In genomic region chr3:191314109-191314728, GRCh38 we compare ENCODE assay signal across 23 cellular contexts. TPM values are rescaled to one million over a fixed set of nuclear protein-coding genes. Genes with fewer than 3 reads are reported as not detected.
DNase-seq lines count a peak whose midpoint lies in the region; FAIRE-seq and TF ChIP-seq lines count a peak whose summit lies in the region.
"Had no signal": no experiment of that assay in that cellular context is flagged by ENCODE, and none has a peak within 500 bp of the region (broad histone marks: within the 10 kb centered on the region; RNA-seq: fewer than 3 reads in every experiment).

No MANE protein-coding gene starts in this region.

- no peak overlapping the region for H3K27ac ChIP-seq in endothelial cell of umbilical vein (ENCODE audit: insufficient read depth, low read depth, low read length)
- no peak overlapping the region for H3K27ac ChIP-seq in liver (ENCODE audit: low read depth in 1 of 2, low read length in 2 of 2)
- H3K27ac ChIP-seq in small intestine (ENCODE audit: low read depth in 1 of 2, low read length in 1 of 2): no peak overlapping the region
- no peak overlapping the region for H3K27ac ChIP-seq in prostate gland
- H3K27ac ChIP-seq: BLaER1, HL-60 had no signal

- H3K4me3 ChIP-seq in endothelial cell of umbilical vein (replicated peaks in 1 of 3; ENCODE audit: insufficient read depth in 1 of 3, low read depth in 1 of 3, low read length in 3 of 3): no peak overlapping the region
- H3K4me3 ChIP-seq in liver (ENCODE audit: low read depth in 1 of 3, low read length in 3 of 3): no peak overlapping the region
- H3K4me3 ChIP-seq in small intestine (ENCODE audit: low read depth in 1 of 2, low read length in 2 of 2): no peak overlapping the region
- H3K4me3 ChIP-seq in prostate gland: no peak overlapping the region
- H3K4me3 ChIP-seq: BLaER1, GM12878 had no signal

- no peak overlapping the region for H3K4me2 ChIP-seq in endothelial cell of umbilical vein (ENCODE audit: insufficient read depth, low read length)
- H3K4me2 ChIP-seq: BLaER1 had no signal

- no peaks in the 10 kb centered on the region for H3K27me3 ChIP-seq in endothelial cell of umbilical vein (ENCODE audit: control insufficient read depth in 2 of 2, insufficient read depth in 2 of 2, low read length in 2 of 2)
- no peaks in the 10 kb centered on the region for H3K27me3 ChIP-seq in liver (ENCODE audit: control insufficient read depth in 4 of 4, insufficient read depth in 4 of 4, low read length in 3 of 4)
- H3K27me3 ChIP-seq in small intestine (ENCODE audit: control insufficient read depth in 2 of 2, insufficient read depth in 2 of 2, low read length in 2 of 2): no peaks in the 10 kb centered on the region
- H3K27me3 ChIP-seq in prostate gland (replicated peaks; ENCODE audit: insufficient read depth): no peaks in the 10 kb centered on the region
- H3K27me3 ChIP-seq: BLaER1 had no signal

- TF ChIP-seq CTCF in endothelial cell of umbilical vein (IDR thresholded peaks at IDR 0.05; ENCODE audit: extremely low read depth in 1 of 2, insufficient read depth in 1 of 2, low read depth in 1 of 2, low read length in 2 of 2): no peak
- no peak for TF ChIP-seq CTCF in liver (IDR thresholded peaks at IDR 0.05; ENCODE audit: low read depth, low read length, missing input control)
- TF ChIP-seq CTCF in prostate gland (IDR thresholded peaks at IDR 0.05): no peak

- H3K9me1 ChIP-seq in endothelial cell of umbilical vein (replicated peaks; ENCODE audit: control insufficient read depth, extremely low read depth, insufficient read depth, low read length): no peaks in the 10 kb centered on the region

- dilution Hi-C loops in endothelial cell of umbilical vein (cut with MboI; ENCODE audit: extremely low pct_ligation_motif_present, low sequenced_read_pairs): no loop called here

- no peak overlapping the region for H3K9ac ChIP-seq in endothelial cell of umbilical vein (replicated peaks; ENCODE audit: extremely low read depth, insufficient read depth, low read length)
- no peak overlapping the region for H3K9ac ChIP-seq in liver (ENCODE audit: low read depth in 1 of 2, low read length in 2 of 2)
- H3K9ac ChIP-seq: BLaER1 had no signal

- WGBS in liver: 74% methylated on average over 5 of the region's 5 CpGs
- WGBS in small intestine, 3 donors: 61 to 68% (median 67%) methylated on average over 5 of the region's 5 CpGs
- WGBS in prostate gland: 94% methylated on average over 5 of the region's 5 CpGs

- H2AFZ ChIP-seq in endothelial cell of umbilical vein (ENCODE audit: low read depth, low read length): no peak overlapping the region

- H3K79me2 ChIP-seq in endothelial cell of umbilical vein (ENCODE audit: control insufficient read depth, insufficient read depth, low read length): no peaks in the 10 kb centered on the region

- H3K36me3 ChIP-seq in endothelial cell of umbilical vein (ENCODE audit: control insufficient read depth in 2 of 2, extremely low read depth in 1 of 2, insufficient read depth in 2 of 2, low read length in 2 of 2): no peaks in the 10 kb centered on the region
- H3K36me3 ChIP-seq in liver (ENCODE audit: control insufficient read depth in 4 of 4, insufficient read depth in 3 of 4, low read depth in 1 of 4, low read length in 3 of 4): no peaks in the 10 kb centered on the region
- H3K36me3 ChIP-seq in small intestine (ENCODE audit: control insufficient read depth in 2 of 2, insufficient read depth in 2 of 2, low read length in 2 of 2): no peaks in the 10 kb centered on the region
- no peaks in the 10 kb centered on the region for H3K36me3 ChIP-seq in prostate gland
- H3K36me3 ChIP-seq: BLaER1 had no signal

- H3K9me3 ChIP-seq in endothelial cell of umbilical vein (replicated peaks; ENCODE audit: control insufficient read depth, insufficient read depth, low read length) (no peaks in the 10 kb centered on the region), liver (ENCODE audit: control insufficient read depth in 4 of 4, low read length in 3 of 4) (no peaks in the 10 kb centered on the region), small intestine (ENCODE audit: control insufficient read depth, low read depth) (no peaks in the 10 kb centered on the region), prostate gland (no peaks in the 10 kb centered on the region)

- H3K4me1 ChIP-seq in endothelial cell of umbilical vein (ENCODE audit: control insufficient read depth, extremely low read depth, insufficient read depth, low read length) (peaks cover 4% of the 10 kb centered on the region), liver (ENCODE audit: control insufficient read depth in 4 of 4, insufficient read depth in 4 of 4, low read length in 3 of 4) (peaks cover 0 to 8% (median 4%) of the 10 kb centered on the region in 4 donors), small intestine (ENCODE audit: control insufficient read depth in 2 of 2, insufficient read depth in 1 of 2, low read depth in 1 of 2, low read length in 1 of 2) (no peaks in the 10 kb centered on the region), prostate gland (replicated peaks) (no peaks in the 10 kb centered on the region)
- H3K4me1 ChIP-seq: BLaER1 had no signal

- BruUV-seq in endothelial cell of umbilical vein (replicated peaks; lab: Mats Ljungman, UMichigan): no TSS peak

- DNase-seq in endothelial cell of umbilical vein (ENCODE audit: low read depth, low spot score): peak; percentile 42
- DNase-seq in small intestine: peak; percentile 88
- no peak for DNase-seq in central memory CD4-positive, alpha-beta T cell
- no peak for DNase-seq in prostate gland (ENCODE audit: low spot score)
- no peak for DNase-seq in AG08396 (ENCODE audit: low spot score)
- DNase-seq: ACHN; AML-193; Calu3; CD4-positive, alpha-beta memory T cell; DMS53; DND-41; EL; GOT3; H7; HFFc6 had no signal

- peak; percentile 35 to 39 for TF ChIP-seq RAD21 in liver (IDR thresholded peaks at IDR 0.05)

- no peak for TF ChIP-seq POLR2A in endothelial cell of umbilical vein (IDR thresholded peaks at IDR 0.05; ENCODE audit: low read depth, low read length)
- TF ChIP-seq POLR2A in prostate gland (IDR thresholded peaks at IDR 0.05): no peak

- intact Hi-C loops in endothelial cell of umbilical vein (cut with micrococcal nuclease) (no loop called here), prostate gland (cut with DNase I) (no loop called here)

- FAIRE-seq in endothelial cell of umbilical vein (lab: Jason Lieb, UNC): no peak
- FAIRE-seq in small intestine (lab: Jason Lieb, UNC): no peak
- FAIRE-seq: A204.1, GM12878, HTR-8/SVneo had no signal

- POLR2A ChIA-PET in endothelial cell of umbilical vein (lab: Charles Lee): no interaction called here

- no peaks in the 10 kb centered on the region for H4K20me1 ChIP-seq in endothelial cell of umbilical vein (replicated peaks; ENCODE audit: control insufficient read depth, extremely low read depth, insufficient read depth, low read length)
- H4K20me1 ChIP-seq: BLaER1 had no signal

- CTCF ChIA-PET in endothelial cell of umbilical vein (lab: Charles Lee): interaction anchor here (0.7 to 0.9 kb wide), 2 partner anchors 51 to 211 kb away, joined by 3 read pairs; no protein-coding TSS in a partner anchor

TF ChIP-seq in endothelial cell of umbilical vein, 7 proteins besides CTCF, POLR2A, EP300 and RAD21 (continues in another document):
- TF ChIP-seq, protein P1, sequence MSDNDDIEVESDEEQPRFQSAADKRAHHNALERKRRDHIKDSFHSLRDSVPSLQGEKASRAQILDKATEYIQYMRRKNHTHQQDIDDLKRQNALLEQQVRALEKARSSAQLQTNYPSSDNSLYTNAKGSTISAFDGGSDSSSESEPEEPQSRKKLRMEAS (IDR thresholded peaks at IDR 0.05; ENCODE audit: insufficient read depth, insufficient read length): no peak
- no peak for TF ChIP-seq POLR2AphosphoS5 (IDR thresholded peaks at IDR 0.05; ENCODE audit: insufficient read depth, low read depth, low read length)
- no peak for TF ChIP-seq JUN (IDR thresholded peaks at IDR 0.05; ENCODE audit: borderline replicate concordance, insufficient read depth, insufficient read length, low read depth)
- no peak for TF ChIP-seq EZH2 (IDR thresholded peaks at IDR 0.05; ENCODE audit: borderline replicate concordance, low read depth, low read length, severe bottlenecking)

TF ChIP-seq in liver, 16 proteins besides CTCF, POLR2A, EP300 and RAD21 (continues in another document):
- TF ChIP-seq RXRA (IDR thresholded peaks at IDR 0.05) (peak; percentile 55 to 69), YY1 (IDR thresholded peaks at IDR 0.05) (peak; percentile 43), GABPA (IDR thresholded peaks at IDR 0.05 in 1 of 2, conservative IDR thresholded peaks at IDR 0.05 in 1 of 2) (no peak), JUND (IDR thresholded peaks at IDR 0.05) (no peak), SP1 (IDR thresholded peaks at IDR 0.05) (peak; percentile 58), HNF4G (IDR thresholded peaks at IDR 0.05) (peak; percentile 48)
- TF ChIP-seq, protein P1 (IDR thresholded peaks at IDR 0.05): peak; percentile 49

RNA-seq across cellular contexts. Expression of gene CCDC50, which starts 15.0 kb away (rescaled TPM):
- total RNA-seq in endothelial cell of umbilical vein (137 and 153 TPM in 2 replicates), liver (10 to 100 TPM; 15.4 to 69.0 TPM), prostate gland (10 to 100 TPM; 56.0 to 84.7 TPM)
- polyA plus RNA-seq in endothelial cell of umbilical vein (44.4 and 45.0 TPM in 2 replicates), liver (10 to 100 TPM; 27.3 to 40.0 TPM), small intestine (10 to 100 TPM; 18.6 to 31.1 (median 22.1) TPM)
- polyA plus RNA-seq in endothelial cell of umbilical vein (2011; cell fraction: cytosol; rRNA removed): 77.2 TPM in 2 replicates
- polyA plus RNA-seq in endothelial cell of umbilical vein (2011; cell fraction: nucleus; rRNA removed): 78.6 and 112 TPM in 2 replicates
- 88.7 and 107 TPM in 2 replicates for polyA plus RNA-seq in endothelial cell of umbilical vein (2012)
- 61.9 and 74.8 TPM in 2 replicates for polyA minus RNA-seq in endothelial cell of umbilical vein
- polyA minus RNA-seq in endothelial cell of umbilical vein (2011; cell fraction: cytosol; rRNA and poly(A)+ RNA removed): 44.1 TPM
- 175 and 252 TPM in 2 replicates for polyA minus RNA-seq in endothelial cell of umbilical vein (2011; cell fraction: nucleus; rRNA and poly(A)+ RNA removed)

RNA-seq across cellular contexts. Expression of gene UTS2B, which starts 16.1 kb away (rescaled TPM):
- 0.81 and 1.1 TPM in 2 replicates for total RNA-seq in endothelial cell of umbilical vein
- polyA plus RNA-seq in endothelial cell of umbilical vein: 0.11 and 0.21 TPM in 2 replicates
- 0.24 and 0.31 TPM in 2 replicates for polyA plus RNA-seq in endothelial cell of umbilical vein (2011; cell fraction: cytosol; rRNA removed)
- 0.29 and 0.63 TPM in 2 replicates for polyA plus RNA-seq in endothelial cell of umbilical vein (2011; cell fraction: nucleus; rRNA removed)
- polyA plus RNA-seq in endothelial cell of umbilical vein (2012): 0.26 and 0.56 TPM in 2 replicates
- polyA minus RNA-seq in endothelial cell of umbilical vein: 0.63 and 2.0 TPM in 2 replicates
- not detected for polyA minus RNA-seq in endothelial cell of umbilical vein (2011; cell fraction: cytosol; rRNA and poly(A)+ RNA removed)
- 1.3 and 5.6 TPM in 2 replicates for polyA minus RNA-seq in endothelial cell of umbilical vein (2011; cell fraction: nucleus; rRNA and poly(A)+ RNA removed)
- not detected for total RNA-seq in liver
- polyA plus RNA-seq in liver: under 1 TPM; 0.10 to 0.76 TPM
- polyA plus RNA-seq in small intestine: under 1 TPM in 1 of 3 donors, not detected in 2; 0.09 TPM
- 1 to 10 TPM in 1 of 2 donors, under 1 TPM in 1; 0.18 to 4.3 TPM for total RNA-seq in prostate gland
- total RNA-seq: CD4-positive, alpha-beta memory T cell; G401 had no signal
- polyA plus RNA-seq: CD14-positive monocyte; CD4-positive, alpha-beta memory T cell had no signal

Comparison
In these comparisons a context has a peak if more than half of its experiments do, and no peak if none do; other contexts are left out.
1. DNase-seq: peak in endothelial cell of umbilical vein (single experiment) and small intestine (single experiment); none in central memory CD4-positive, alpha-beta T cell (single experiment), prostate gland (single experiment) and AG08396 (single experiment).